Comparison of ENCODE assay signal across 12 cellular contexts in the genomic region with DNA sequence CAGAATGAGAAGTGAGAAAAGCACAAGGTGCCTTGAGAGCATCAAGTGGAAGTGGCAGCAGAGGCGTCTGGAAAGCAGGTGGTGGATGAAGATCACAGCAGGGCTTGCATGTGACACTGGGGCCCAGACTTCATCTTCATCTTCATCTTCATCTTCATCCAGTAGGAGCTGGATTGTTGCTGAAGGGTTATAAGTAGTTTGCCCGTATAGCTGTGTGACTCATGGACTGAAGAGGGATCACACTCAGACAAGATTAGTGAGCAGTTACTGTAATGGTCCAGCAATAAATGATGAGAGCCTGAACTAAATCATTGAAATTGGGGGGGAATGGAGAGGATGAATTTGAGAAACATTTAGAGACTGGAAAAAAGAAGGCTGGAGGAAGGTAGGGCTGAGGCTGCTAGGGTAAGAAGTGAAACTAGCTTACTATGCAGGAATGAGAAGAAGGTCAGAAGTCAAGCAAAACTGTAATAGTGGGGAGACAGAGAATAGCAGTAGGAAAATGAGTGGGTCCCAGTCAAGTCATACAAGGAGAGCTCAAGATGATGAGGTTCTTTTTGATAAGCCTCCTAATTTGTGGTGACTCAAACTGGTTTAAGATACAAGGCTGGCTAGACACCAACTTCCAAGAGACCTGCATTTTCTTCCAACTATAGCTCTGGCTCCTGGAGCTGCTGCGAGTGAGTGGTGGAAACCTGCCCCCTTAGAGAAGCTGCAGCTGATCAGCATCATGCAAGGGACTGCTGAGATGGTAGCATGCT.
DNase-seq lines count a peak whose midpoint lies in the region; ATAC-seq and TF ChIP-seq lines count a peak whose summit lies in the region.
"Had no signal": no experiment of that assay in that cellular context is flagged by ENCODE, and none has a peak within 500 bp of the region (broad histone marks: within the 10 kb centered on the region; RNA-seq: fewer than 3 reads in every experiment).

No MANE protein-coding gene starts in this region.

- H3K4me3 ChIP-seq in fibroblast of the aortic adventitia (ENCODE audit: low read depth, low read length) (no peak overlapping the region), esophagus squamous epithelium (no peak overlapping the region), esophagus muscularis mucosa (no peak overlapping the region), H7 (ENCODE audit: insufficient read depth, low read depth, low read length) (no peak overlapping the region)
- H3K4me3 ChIP-seq: prostate gland had no signal

- TF ChIP-seq CTCF in fibroblast of the aortic adventitia (IDR thresholded peaks at IDR 0.05; ENCODE audit: insufficient read depth, low read length) (no peak), esophagus squamous epithelium (IDR thresholded peaks at IDR 0.05) (no peak), esophagus muscularis mucosa (IDR thresholded peaks at IDR 0.05) (no peak)

- H3K36me3 ChIP-seq in esophagus squamous epithelium (no peaks in the 10 kb centered on the region), esophagus muscularis mucosa (no peaks in the 10 kb centered on the region), H7 (replicated peaks; ENCODE audit: control insufficient read depth, insufficient read depth, low read length) (no peaks in the 10 kb centered on the region)
- H3K36me3 ChIP-seq: prostate gland had no signal

- peak; percentile 18 for DNase-seq in AG20443 (ENCODE audit: low spot score)
- peak; percentile 8 for DNase-seq in NCI-H524 treated with DMSO at 0.1 percent for 48 hours (lab: John Stamatoyannopoulos, UW)
- DNase-seq in fibroblast of the aortic adventitia (ENCODE audit: low read depth): peak; percentile 76
- no peak for DNase-seq in esophagus squamous epithelium (lab: John Stamatoyannopoulos, UW)
- DNase-seq in esophagus muscularis mucosa (ENCODE audit: extremely low spot score): no peak
- DNase-seq in H7: no peak
- DNase-seq in posterior vena cava (ENCODE audit: low spot score): no peak
- DNase-seq: CD4-positive, CD25-positive, alpha-beta regulatory T cell; cortex of kidney; NCI-H2107 had no signal

- peaks cover 0 to 2% (median 0%) of the 10 kb centered on the region in 3 donors for H3K4me1 ChIP-seq in esophagus squamous epithelium
- H3K4me1 ChIP-seq in esophagus muscularis mucosa: peaks cover 6 to 11% (median 9%) of the 10 kb centered on the region in 4 donors
- H3K4me1 ChIP-seq: prostate gland had no signal

- no peaks in the 10 kb centered on the region for H3K27me3 ChIP-seq in esophagus squamous epithelium
- no peaks in the 10 kb centered on the region for H3K27me3 ChIP-seq in esophagus muscularis mucosa
- no peaks in the 10 kb centered on the region for H3K27me3 ChIP-seq in H7 (ENCODE audit: control insufficient read depth, insufficient read depth, low read length)

- H3K27ac ChIP-seq in esophagus squamous epithelium (no peak overlapping the region), esophagus muscularis mucosa (replicated peaks in 1 of 4) (no peak overlapping the region)
- H3K27ac ChIP-seq: prostate gland had no signal

- 62 to 70% methylated on average over 3 of the region's 3 CpGs for WGBS in esophagus squamous epithelium, 2 donors
- 75% methylated on average over 3 of the region's 3 CpGs for WGBS in esophagus muscularis mucosa

- TF ChIP-seq POLR2A in esophagus squamous epithelium (IDR thresholded peaks at IDR 0.05): no peak
- no peak for TF ChIP-seq POLR2A in esophagus muscularis mucosa (IDR thresholded peaks at IDR 0.05; ENCODE audit: low read depth)

- H3K9me3 ChIP-seq in esophagus squamous epithelium: no peaks in the 10 kb centered on the region
- no peaks in the 10 kb centered on the region for H3K9me3 ChIP-seq in esophagus muscularis mucosa
- H3K9me3 ChIP-seq: prostate gland had no signal

- no peak for TF ChIP-seq EP300 in esophagus muscularis mucosa (IDR thresholded peaks at IDR 0.05)

- intact Hi-C loops in esophagus squamous epithelium (cut with DNase I): no loop called here
- intact Hi-C loops in esophagus muscularis mucosa (cut with DNase I): no loop called here
- intact Hi-C loops in posterior vena cava (cut with DNase I): no loop called here

- peak; percentile 45 for ATAC-seq in GM21825 (IDR thresholded peaks at IDR 0.05; ENCODE audit: unreplicated experiment)

Comparison
In these comparisons a context has a peak if more than half of its experiments do, and no peak if none do; other contexts are left out.
1. DNase-seq: peak in AG20443 (single experiment), NCI-H524 treated with DMSO at 0.1 percent for 48 hours (single experiment) and fibroblast of the aortic adventitia (single experiment); none in esophagus squamous epithelium (single experiment), esophagus muscularis mucosa (single experiment), H7 (single experiment) and posterior vena cava (single experiment).